10 cellular contexts compared by ENCODE assay signal in the genomic region with DNA sequence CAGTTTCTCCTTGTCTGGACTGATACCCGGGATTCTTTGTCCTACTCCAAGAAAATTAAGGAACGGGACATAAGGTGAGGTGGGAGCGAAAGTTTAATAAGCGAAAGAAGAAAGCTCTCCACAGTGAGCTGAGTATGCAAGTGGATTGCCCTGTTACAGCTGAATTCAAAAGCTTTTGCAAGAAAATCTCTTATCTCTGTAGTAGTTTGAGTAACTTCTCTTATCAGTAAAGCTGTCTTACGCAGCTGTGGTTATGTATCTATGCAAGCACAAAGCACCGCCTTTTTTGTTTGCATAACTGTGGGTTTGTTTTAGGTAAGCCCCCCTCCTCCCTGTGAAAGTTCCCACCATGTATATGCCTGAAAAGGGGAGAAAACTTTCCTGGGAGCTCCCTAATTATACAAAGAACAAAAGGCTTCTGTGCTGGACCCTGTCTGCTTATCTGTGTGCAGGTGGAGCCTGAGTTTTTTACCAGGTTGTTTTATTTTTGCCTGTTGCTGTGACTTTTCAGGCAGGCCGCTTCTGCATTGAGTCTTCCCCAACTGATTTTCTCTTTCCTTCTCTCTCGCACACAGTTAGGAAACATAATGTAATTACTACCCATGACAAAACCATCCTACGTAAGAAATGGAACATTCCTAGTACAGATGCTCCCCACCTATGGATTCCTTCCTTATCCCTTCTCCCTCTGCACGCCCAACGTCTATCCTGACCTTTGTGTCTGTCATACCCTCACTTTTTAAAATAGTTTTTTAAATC. TPM values are rescaled to one million over a fixed set of nuclear protein-coding genes. Genes with fewer than 3 reads are reported as not detected.
DNase-seq lines count a peak whose midpoint lies in the region; ATAC-seq and TF ChIP-seq lines count a peak whose summit lies in the region.
"Had no signal": no experiment of that assay in that cellular context is flagged by ENCODE, and none has a peak within 500 bp of the region (broad histone marks: within the 10 kb centered on the region; RNA-seq: fewer than 3 reads in every experiment).

No MANE protein-coding gene starts in this region.

- H3K36me3 ChIP-seq in Panc1 (ENCODE audit: control insufficient read depth, insufficient read depth, low read length): no peaks in the 10 kb centered on the region

- POLR2A ChIA-PET in Panc1 (lab: Charles Lee): interaction anchor here (0.7 kb wide), 1 partner anchor 14 kb away, joined by 7 read pairs; a partner anchor contains a TSS

- intact Hi-C loops in Panc1 (cut with micrococcal nuclease; ENCODE audit: unreplicated experiment): no loop called here

- DNase-seq in GF-D8 (lab: John Stamatoyannopoulos, UW): peak; percentile 98
- DNase-seq in Panc1 (ENCODE audit: low read depth, low spot score): no peak
- DNase-seq in erythroblast (lab: John Stamatoyannopoulos, UW): peak; percentile 82 to 90
- DNase-seq in non-pigmented ciliary epithelial cell (ENCODE audit: low read depth): peak; percentile 35
- DNase-seq in DMS153 treated with DMSO at 0.1 percent for 48 hours (lab: John Stamatoyannopoulos, UW; ENCODE audit: unreplicated experiment): no peak

- ATAC-seq in Panc1: 0 out of 2 replicates have a peak, but pooled peaks have one; percentile 31
- ATAC-seq in GM21825 (IDR thresholded peaks at IDR 0.05; ENCODE audit: unreplicated experiment): no peak
- no peak for ATAC-seq in GM19467 (IDR thresholded peaks at IDR 0.05; ENCODE audit: unreplicated experiment)
- no peak for ATAC-seq in HG02798 (IDR thresholded peaks at IDR 0.05; ENCODE audit: poor library complexity, unreplicated experiment)

- H3K9me3 ChIP-seq in Panc1 (ENCODE audit: control insufficient read depth, insufficient read depth, low read depth, low read length): no peaks in the 10 kb centered on the region; the same call in 1 of the 2 replicates

- no peak for TF ChIP-seq POLR2A in erythroblast (IDR thresholded peaks at IDR 0.05; ENCODE audit: low read length)

- no peak overlapping the region for H3K27ac ChIP-seq in Panc1 (ENCODE audit: low read length)

- CTCF ChIA-PET in Panc1 (lab: Charles Lee): no interaction called here

- peaks cover 26% of the 10 kb centered on the region for H3K27me3 ChIP-seq in Panc1 (ENCODE audit: control insufficient read depth, insufficient read depth, low read length)

- no peak for TF ChIP-seq CTCF in Panc1 (IDR thresholded peaks at IDR 0.05)

- H3K4me3 ChIP-seq in Panc1 (ENCODE audit: low read depth in 2 of 2, low read length in 2 of 2): no peak overlapping the region

- H3K4me1 ChIP-seq in Panc1 (ENCODE audit: control insufficient read depth, insufficient read depth, low read length): no peaks in the 10 kb centered on the region

- in situ Hi-C loops in Panc1 (cut with HindIII; ENCODE audit: low pct_unique_long_range_greater_than_20kb, low sequenced_read_pairs): no loop called here

- BruUV-seq in Panc1 (replicated peaks; lab: Mats Ljungman, UMichigan): no TSS peak

RNA-seq across cellular contexts. Expression of a gene that starts 0.8 kb away (rescaled TPM):
- total RNA-seq in Panc1 (2021; ENCODE audit: unreplicated experiment): not detected
- polyA plus RNA-seq in Panc1 (2012; ENCODE audit: insufficient read length): not detected
- total RNA-seq: LHCN-M2, pulmonary artery endothelial cell had no signal

RNA-seq across cellular contexts. Expression of a gene that starts 14.1 kb away (rescaled TPM):
- not detected for total RNA-seq in Panc1 (2021; ENCODE audit: unreplicated experiment)
- polyA plus RNA-seq in Panc1 (2012; ENCODE audit: insufficient read length): not detected
- total RNA-seq: LHCN-M2, pulmonary artery endothelial cell had no signal

RNA-seq across cellular contexts. Expression of a gene that starts 44.8 kb away (rescaled TPM):
- 15.2 TPM for total RNA-seq in Panc1 (2021; ENCODE audit: unreplicated experiment)
- polyA plus RNA-seq in Panc1 (2012; ENCODE audit: insufficient read length): 5.7 TPM

Comparison
In these comparisons a context has a peak if more than half of its experiments do, and no peak if none do; other contexts are left out.
1. DNase-seq: peak in GF-D8 (single experiment), erythroblast (2 of 2) and non-pigmented ciliary epithelial cell (single experiment); none in Panc1 (single experiment) and DMS153 treated with DMSO at 0.1 percent for 48 hours (single experiment).